ENCODE assay signal across 16 cellular contexts in the genomic region with DNA sequence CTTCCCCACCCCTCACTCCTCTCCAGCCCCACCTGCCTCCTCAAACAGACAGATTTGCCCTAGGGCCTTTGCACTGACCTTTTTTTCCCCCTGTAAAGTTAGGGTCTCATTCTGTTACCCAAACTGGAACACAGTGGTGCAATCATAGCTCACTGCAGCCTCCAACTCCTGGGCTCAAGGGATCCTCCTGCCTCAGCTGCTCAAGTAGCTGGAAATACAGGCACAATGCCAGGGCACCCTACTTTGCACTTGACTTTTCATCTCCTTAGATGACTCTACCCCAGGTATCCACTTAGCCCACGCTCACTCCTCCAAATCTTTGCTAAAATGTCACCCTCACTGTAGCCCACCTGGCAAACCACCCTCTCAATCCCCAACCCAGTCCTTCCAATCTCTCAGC. TPM values are rescaled to one million over a fixed set of nuclear protein-coding genes. Genes with fewer than 3 reads are reported as not detected.
DNase-seq lines count a peak whose midpoint lies in the region; ATAC-seq and TF ChIP-seq lines count a peak whose summit lies in the region.
"Had no signal": no experiment of that assay in that cellular context is flagged by ENCODE, and none has a peak within 500 bp of the region (broad histone marks: within the 10 kb centered on the region; RNA-seq: fewer than 3 reads in every experiment).

No MANE protein-coding gene starts in this region.

- H3K18ac ChIP-seq in neuronal stem cell (ENCODE audit: low read length), result no peak overlapping the region

- H3K9me3 ChIP-seq in Karpas-422 (ENCODE audit: low read length), result no peaks in the 10 kb centered on the region
- no peaks in the 10 kb centered on the region for H3K9me3 ChIP-seq in neuronal stem cell (replicated peaks in 1 of 2; ENCODE audit: control insufficient read depth in 2 of 2, insufficient read depth in 1 of 2, low read depth in 1 of 2, low read length in 2 of 2)
- H3K9me3 ChIP-seq in left lung, result no peaks in the 10 kb centered on the region
- H3K9me3 ChIP-seq in body of pancreas, result no peaks in the 10 kb centered on the region
- H3K9me3 ChIP-seq: esophagus squamous epithelium had no signal

- TF ChIP-seq POLR2A in body of pancreas (IDR thresholded peaks at IDR 0.05), result no peak

- H3K4me3 ChIP-seq in Karpas-422 (ENCODE audit: low read length) (no peak overlapping the region), neuronal stem cell (ENCODE audit: low read length in 2 of 2) (no peak overlapping the region), left lung (no peak overlapping the region), body of pancreas (no peak overlapping the region)
- H3K4me3 ChIP-seq: dorsolateral prefrontal cortex, esophagus squamous epithelium had no signal

- H2AFZ ChIP-seq in Karpas-422 (ENCODE audit: low read length) (no peak overlapping the region), neuronal stem cell (ENCODE audit: low read length) (no peak overlapping the region)

- no peak overlapping the region for H3K4me2 ChIP-seq in Karpas-422 (ENCODE audit: low read depth, low read length, poor library complexity, severe bottlenecking)
- H3K4me2 ChIP-seq in neuronal stem cell (ENCODE audit: insufficient read depth, low read length, poor library complexity, severe bottlenecking), result no peak overlapping the region

- no peaks in the 10 kb centered on the region for H3K9me2 ChIP-seq in Karpas-422 (replicated peaks; ENCODE audit: insufficient read depth, low read length)

- no peaks in the 10 kb centered on the region for H3K36me3 ChIP-seq in Karpas-422 (ENCODE audit: insufficient read depth, low read length)
- peaks cover 6 to 27% of the 10 kb centered on the region in 2 donors for H3K36me3 ChIP-seq in neuronal stem cell (replicated peaks in 1 of 2; ENCODE audit: control insufficient read depth in 2 of 2, insufficient read depth in 2 of 2, low read length in 2 of 2)
- no peaks in the 10 kb centered on the region for H3K36me3 ChIP-seq in left lung
- no peaks in the 10 kb centered on the region for H3K36me3 ChIP-seq in body of pancreas (replicated peaks in 1 of 2; ENCODE audit: insufficient read depth in 1 of 2, low read depth in 2 of 2)
- H3K36me3 ChIP-seq: esophagus squamous epithelium had no signal

- no peak overlapping the region for H3K4ac ChIP-seq in neuronal stem cell (ENCODE audit: low read length)

- H2BK12ac ChIP-seq in neuronal stem cell (ENCODE audit: low read length), result no peak overlapping the region

- H4K91ac ChIP-seq in neuronal stem cell (ENCODE audit: low read depth, low read length, poor library complexity), result no peak overlapping the region

- H2AK5ac ChIP-seq in neuronal stem cell (ENCODE audit: low read depth, low read length), result no peak overlapping the region

- peaks cover 9% of the 10 kb centered on the region for H3K79me2 ChIP-seq in Karpas-422 (ENCODE audit: low read length)

- peaks cover 2% of the 10 kb centered on the region for H3K36me3 Mint-ChIP-seq in T-helper 2 cell treated with Interferon-gamma antibody and Interleukin-4, amounts not matched to agents 5 μg/mL and 100 μg/mL, for 36 hours (ENCODE audit: low read depth)
- peaks cover 8% of the 10 kb centered on the region for H3K36me3 Mint-ChIP-seq in activated naive CD8-positive, alpha-beta T cell treated with anti-CD3 and anti-CD28 coated beads for 36 hours

- no peak overlapping the region for H3K23ac ChIP-seq in neuronal stem cell (ENCODE audit: low read depth, low read length, poor library complexity)

- TF ChIP-seq CTCF in left lung (IDR thresholded peaks at IDR 0.05) (no peak), body of pancreas (IDR thresholded peaks at IDR 0.05) (no peak)

- no peak overlapping the region for H2BK120ac ChIP-seq in neuronal stem cell (ENCODE audit: low read depth, low read length)

- 0 out of 2 replicates have a peak overlapping the region, but pooled peaks have one; percentile 13 for H3K9ac ChIP-seq in Karpas-422 (ENCODE audit: low read length)
- peak overlapping the region; percentile 2 for H3K9ac ChIP-seq in neuronal stem cell (ENCODE audit: low read depth, low read length, poor library complexity)

- peaks cover 4% of the 10 kb centered on the region for H3K4me1 Mint-ChIP-seq in T-helper 2 cell treated with Interferon-gamma antibody and Interleukin-4, amounts not matched to agents 5 μg/mL and 100 μg/mL, for 36 hours (ENCODE audit: low read depth)
- peaks cover 5% of the 10 kb centered on the region for H3K4me1 Mint-ChIP-seq in activated naive CD8-positive, alpha-beta T cell treated with anti-CD3 and anti-CD28 coated beads for 36 hours

- no peak overlapping the region for H4K8ac ChIP-seq in neuronal stem cell (ENCODE audit: low read depth, low read length)

- H3K4me1 ChIP-seq in Karpas-422 (ENCODE audit: low read length), result peaks cover 13% of the 10 kb centered on the region
- H3K4me1 ChIP-seq in neuronal stem cell (ENCODE audit: control insufficient read depth in 2 of 2, insufficient read depth in 1 of 2, low read depth in 1 of 2, low read length in 2 of 2), result peaks cover 0 to 2% of the 10 kb centered on the region in 2 donors
- H3K4me1 ChIP-seq in left lung, result peaks cover 0 to 17% of the 10 kb centered on the region in 2 donors
- peaks cover 7% of the 10 kb centered on the region for H3K4me1 ChIP-seq in body of pancreas

- H4K20me1 ChIP-seq in Karpas-422 (ENCODE audit: insufficient read depth, low read depth, low read length), result no peaks in the 10 kb centered on the region

- no peaks in the 10 kb centered on the region for H3K27me3 Mint-ChIP-seq in T-helper 2 cell treated with Interferon-gamma antibody and Interleukin-4, amounts not matched to agents 5 μg/mL and 100 μg/mL, for 36 hours (ENCODE audit: low read depth)
- no peaks in the 10 kb centered on the region for H3K27me3 Mint-ChIP-seq in activated naive CD8-positive, alpha-beta T cell treated with anti-CD3 and anti-CD28 coated beads for 36 hours

- H3K27me3 ChIP-seq in Karpas-422 (ENCODE audit: low read length) (no peaks in the 10 kb centered on the region), neuronal stem cell (ENCODE audit: control insufficient read depth in 3 of 3, insufficient read depth in 3 of 3, low read depth in 1 of 3, low read length in 3 of 3) (no peaks in the 10 kb centered on the region), left lung (no peaks in the 10 kb centered on the region), body of pancreas (no peaks in the 10 kb centered on the region)
- H3K27me3 ChIP-seq: dorsolateral prefrontal cortex, esophagus squamous epithelium had no signal

- H3K27ac ChIP-seq in Karpas-422 (ENCODE audit: low read length) (0 out of 2 replicates have a peak overlapping the region, but pooled peaks have one; percentile 16), neuronal stem cell (replicated peaks; ENCODE audit: low read length) (no peak overlapping the region), left lung (no peak overlapping the region), body of pancreas (no peak overlapping the region)
- H3K27ac ChIP-seq: dorsolateral prefrontal cortex, esophagus squamous epithelium had no signal

- no peak overlapping the region for H2BK5ac ChIP-seq in neuronal stem cell (ENCODE audit: low read length)

- ATAC-seq in left lung (no peak), body of pancreas (no peak)

- H3K79me1 ChIP-seq in neuronal stem cell (ENCODE audit: low read depth, low read length), result no peaks in the 10 kb centered on the region

- no peak overlapping the region for H2BK15ac ChIP-seq in neuronal stem cell (ENCODE audit: low read length)

- intact Hi-C loops in left lung (cut with DNase I) (no loop called here), body of pancreas (cut with DNase I) (no loop called here)

- H3K27ac Mint-ChIP-seq in T-helper 2 cell treated with Interferon-gamma antibody and Interleukin-4, amounts not matched to agents 5 μg/mL and 100 μg/mL, for 36 hours, result peak overlapping the region; percentile 42
- H3K27ac Mint-ChIP-seq in activated naive CD8-positive, alpha-beta T cell treated with anti-CD3 and anti-CD28 coated beads for 36 hours, result no peak overlapping the region

- peak overlapping the region; percentile 37 for H3K4me3 Mint-ChIP-seq in T-helper 2 cell treated with Interferon-gamma antibody and Interleukin-4, amounts not matched to agents 5 μg/mL and 100 μg/mL, for 36 hours
- peak overlapping the region; percentile 11 for H3K4me3 Mint-ChIP-seq in activated naive CD8-positive, alpha-beta T cell treated with anti-CD3 and anti-CD28 coated beads for 36 hours

- no peaks in the 10 kb centered on the region for H3K9me3 Mint-ChIP-seq in T-helper 2 cell treated with Interferon-gamma antibody and Interleukin-4, amounts not matched to agents 5 μg/mL and 100 μg/mL, for 36 hours
- H3K9me3 Mint-ChIP-seq in activated naive CD8-positive, alpha-beta T cell treated with anti-CD3 and anti-CD28 coated beads for 36 hours, result no peaks in the 10 kb centered on the region

- no peak for DNase-seq in T-helper 2 cell treated with Interferon-gamma antibody and Interleukin-4, amounts not matched to agents 5 μg/mL and 100 μg/mL, for 36 hours (ENCODE audit: low spot score)
- no peak for DNase-seq in T-helper 2 cell
- peak; percentile 33 for DNase-seq in Karpas-422
- DNase-seq in activated naive CD8-positive, alpha-beta T cell treated with anti-CD3 and anti-CD28 coated beads for 36 hours, result no peak
- DNase-seq in neuronal stem cell (ENCODE audit: low spot score), result no peak
- DNase-seq in left lung, result no peak
- no peak for DNase-seq in body of pancreas
- no peak for DNase-seq in SHP77 treated with DMSO at 0.1 percent for 48 hours (lab: John Stamatoyannopoulos, UW)
- DNase-seq: 8988T; activated CD4-positive, CD25-positive, alpha-beta regulatory T cell; activated T-cell treated with anti-CD3 and anti-CD28 coated beads, Interleukin-2, amount 50 U/mL, for 48 hours; COR-L47; dorsolateral prefrontal cortex; esophagus squamous epithelium; KBM-7; NCI-H2227 treated with DMSO at 0.1 percent for 48 hours had no signal

- no peak overlapping the region for H3K14ac ChIP-seq in neuronal stem cell (ENCODE audit: low read length)

- no CpG with 5 or more reads among the region's 1 CpG for WGBS in neuronal stem cell (ENCODE audit: extremely low coverage in 2 of 2, insufficient read length in 2 of 2, insufficient replicate concordance in 1 of 2), 2 donors
- 100% methylated on average over 1 of the region's 1 CpG for WGBS in body of pancreas, 2 donors

RNA-seq across cellular contexts. Expression of gene DYNC2I2, which starts 2.2 kb away (rescaled TPM):
- 38.9 and 73.2 TPM in 2 replicates for total RNA-seq in Karpas-422 (2014; rRNA removed; shearing (Covaris generic); ENCODE audit: low replicate concordance)
- total RNA-seq in activated naive CD8-positive, alpha-beta T cell treated with anti-CD3 and anti-CD28 coated beads for 36 hours, result 10 to 100 TPM; 34.3 to 38.1 TPM
- polyA plus RNA-seq in neuronal stem cell (2013, experiment 1 of 2), result 41.3 TPM
- polyA plus RNA-seq in neuronal stem cell (2013, experiment 2 of 2), result 40.8 TPM
- 10 to 100 TPM; 52.7 to 55.4 TPM for total RNA-seq in left lung
- 10 to 100 TPM; 58.1 to 62.3 TPM for total RNA-seq in body of pancreas

RNA-seq across cellular contexts. Expression of gene SET, which starts 34.5 kb away (rescaled TPM):
- total RNA-seq in Karpas-422 (2014; rRNA removed; shearing (Covaris generic); ENCODE audit: low replicate concordance), result 378 and 638 TPM in 2 replicates
- total RNA-seq in activated naive CD8-positive, alpha-beta T cell treated with anti-CD3 and anti-CD28 coated beads for 36 hours, result 100 to 1,000 TPM; 953 to 971 TPM
- 683 TPM for polyA plus RNA-seq in neuronal stem cell (2013, experiment 1 of 2)
- polyA plus RNA-seq in neuronal stem cell (2013, experiment 2 of 2), result 718 TPM
- total RNA-seq in left lung, result 100 to 1,000 TPM; 249 to 294 TPM
- 10 to 100 TPM; 70.9 to 87.2 TPM for total RNA-seq in body of pancreas

RNA-seq across cellular contexts. Expression of gene PKN3, which starts 47.8 kb away (rescaled TPM):
- total RNA-seq in Karpas-422 (2014; rRNA removed; shearing (Covaris generic); ENCODE audit: low replicate concordance), result 0.04 TPM in 1 of 2 replicates, not detected in the other
- 1 to 10 TPM; 7.2 to 7.8 TPM for total RNA-seq in activated naive CD8-positive, alpha-beta T cell treated with anti-CD3 and anti-CD28 coated beads for 36 hours
- 10.5 TPM for polyA plus RNA-seq in neuronal stem cell (2013, experiment 1 of 2)
- 10.2 TPM for polyA plus RNA-seq in neuronal stem cell (2013, experiment 2 of 2)
- 10 to 100 TPM; 11.8 to 15.9 TPM for total RNA-seq in left lung
- total RNA-seq in body of pancreas, result 10 to 100 TPM in 1 of 2 donors, 1 to 10 TPM in 1; 4.9 to 10.2 TPM
